ENCODE assay signal across 8 cellular contexts in genomic region chr14:61524936-61525292, GRCh38.
DNase-seq lines count a peak whose midpoint lies in the region; ATAC-seq, FAIRE-seq and TF ChIP-seq lines count a peak whose summit lies in the region.

No MANE protein-coding gene starts in this region.

- TF ChIP-seq EP300 in HepG2 (IDR thresholded peaks at IDR 0.05; ENCODE audit: low read depth in 2 of 2, low read length in 2 of 2) (no peak), HepG2 (CRISPR knock-in tag; IDR thresholded peaks at IDR 0.05; ENCODE audit: borderline replicate concordance) (no peak)

- H3K36me3 Mint-ChIP-seq in activated CD4-positive, alpha-beta T cell treated with anti-CD3 and anti-CD28 coated beads, Interleukin-2, amount 10 ng/mL, durations not matched to agents 24 days and 14 days (ENCODE audit: low read depth): peaks cover 56% of the 10 kb centered on the region
- peaks cover 55% of the 10 kb centered on the region for H3K36me3 Mint-ChIP-seq in activated T-helper 2 cell treated with anti-CD3 and anti-CD28 coated beads, Interferon-gamma antibody, Interleukin-2, Interleukin-4, amounts not matched to agents 10 μg/mL and 5 μg/mL and 100 μg/mL, durations not matched to agents 14 hours and 24 hours and 36 hours (ENCODE audit: low read depth)

- CTCF ChIA-PET in HepG2 (lab: Yijun Ruan, JAX; ENCODE audit: low intra/inter-chr PET ratio, low total read pairs): no interaction called here

- TF ChIP-seq RAD21 in HepG2 (CRISPR knock-in tag; IDR thresholded peaks at IDR 0.05): no peak

- no peaks in the 10 kb centered on the region for H3K27me3 Mint-ChIP-seq in activated CD4-positive, alpha-beta T cell treated with anti-CD3 and anti-CD28 coated beads, Interleukin-2, amount 10 ng/mL, durations not matched to agents 24 days and 14 days
- no peaks in the 10 kb centered on the region for H3K27me3 Mint-ChIP-seq in activated T-helper 2 cell treated with anti-CD3 and anti-CD28 coated beads, Interferon-gamma antibody, Interleukin-2, Interleukin-4, amounts not matched to agents 10 μg/mL and 5 μg/mL and 100 μg/mL, durations not matched to agents 14 hours and 24 hours and 36 hours (ENCODE audit: low read depth)

- no peak overlapping the region for H2AFZ ChIP-seq in HepG2 (ENCODE audit: low read length)

- H3K4me3 ChIP-seq in HepG2 (replicated peaks in 1 of 3; ENCODE audit: insufficient read depth in 1 of 3, low read depth in 2 of 3, low read length in 3 of 3) (no peak overlapping the region), thymus (ENCODE audit: low read length) (no peak overlapping the region)

- peak overlapping the region; percentile 30; the same call in 1 of the 2 replicates for H3K4me2 ChIP-seq in HepG2 (ENCODE audit: low read depth, low read length)

- POLR2A ChIA-PET in HepG2 (lab: Yijun Ruan, JAX): interaction anchor here (0.7 to 6.4 kb wide), 8 partner anchors 13 to 238 kb away, joined by 3 to 60 read pairs (median 5); no protein-coding TSS in a partner anchor

- TF ChIP-seq POLR2A in HepG2 (IDR thresholded peaks at IDR 0.05; ENCODE audit: insufficient read depth in 1 of 2, low read depth in 2 of 2, low read length in 2 of 2): no peak

- intact Hi-C loops in activated CD4-positive, alpha-beta T cell treated with anti-CD3 and anti-CD28 coated beads, Interleukin-2, amount 10 ng/mL, durations not matched to agents 24 days and 14 days (cut with micrococcal nuclease): loop anchor here (1.0 to 5.0 kb wide), 8 partner anchors 8 to 207 kb away; no protein-coding TSS in a partner anchor
- intact Hi-C loops in activated T-helper 2 cell treated with anti-CD3 and anti-CD28 coated beads, Interferon-gamma antibody, Interleukin-2, Interleukin-4, amounts not matched to agents 10 μg/mL and 5 μg/mL and 100 μg/mL, durations not matched to agents 14 hours and 24 hours and 36 hours (cut with micrococcal nuclease): loop anchor here (1.0 to 5.0 kb wide), 7 partner anchors 14 to 137 kb away; no protein-coding TSS in a partner anchor
- intact Hi-C loops in HepG2 (cut with micrococcal nuclease; ENCODE audit: unreplicated experiment): no loop called here

- no peaks in the 10 kb centered on the region for H3K79me2 ChIP-seq in HepG2 (ENCODE audit: insufficient read depth, low read length)

- peak; percentile 67 for DNase-seq in activated CD4-positive, alpha-beta T cell treated with anti-CD3 and anti-CD28 coated beads, Interleukin-2, amount 10 ng/mL, durations not matched to agents 24 days and 14 days
- DNase-seq in activated CD4-positive, alpha-beta T cell treated with anti-CD3 and anti-CD28 coated beads, Interleukin-2, amount 50 U/mL, for 4 hours: no peak
- DNase-seq in activated T-helper 2 cell treated with anti-CD3 and anti-CD28 coated beads, Interferon-gamma antibody, Interleukin-2, Interleukin-4, amounts not matched to agents 10 μg/mL and 5 μg/mL and 100 μg/mL, durations not matched to agents 14 hours and 24 hours and 36 hours (ENCODE audit: low spot score): no peak
- no peak for DNase-seq in HepG2 (ENCODE audit: low spot score)
- no peak for DNase-seq in KBM-7
- no peak for DNase-seq in stimulated activated CD4-positive, alpha-beta T cell treated with anti-CD3 and anti-CD28 coated beads, Interleukin-15, amount 100 ng/mL, for 24 hours

- peak overlapping the region; percentile 65 for H3K27ac Mint-ChIP-seq in activated CD4-positive, alpha-beta T cell treated with anti-CD3 and anti-CD28 coated beads, Interleukin-2, amount 10 ng/mL, durations not matched to agents 24 days and 14 days
- peak overlapping the region; percentile 74 for H3K27ac Mint-ChIP-seq in activated T-helper 2 cell treated with anti-CD3 and anti-CD28 coated beads, Interferon-gamma antibody, Interleukin-2, Interleukin-4, amounts not matched to agents 10 μg/mL and 5 μg/mL and 100 μg/mL, durations not matched to agents 14 hours and 24 hours and 36 hours

- no peak for TF ChIP-seq CTCF in HepG2 (CRISPR knock-in tag; IDR thresholded peaks at IDR 0.05)

- H3K9me3 Mint-ChIP-seq in activated CD4-positive, alpha-beta T cell treated with anti-CD3 and anti-CD28 coated beads, Interleukin-2, amount 10 ng/mL, durations not matched to agents 24 days and 14 days: peaks cover 14% of the 10 kb centered on the region
- peaks cover 6% of the 10 kb centered on the region for H3K9me3 Mint-ChIP-seq in activated T-helper 2 cell treated with anti-CD3 and anti-CD28 coated beads, Interferon-gamma antibody, Interleukin-2, Interleukin-4, amounts not matched to agents 10 μg/mL and 5 μg/mL and 100 μg/mL, durations not matched to agents 14 hours and 24 hours and 36 hours

- H3K4me3 Mint-ChIP-seq in activated CD4-positive, alpha-beta T cell treated with anti-CD3 and anti-CD28 coated beads, Interleukin-2, amount 10 ng/mL, durations not matched to agents 24 days and 14 days: peak overlapping the region; percentile 66
- H3K4me3 Mint-ChIP-seq in activated T-helper 2 cell treated with anti-CD3 and anti-CD28 coated beads, Interferon-gamma antibody, Interleukin-2, Interleukin-4, amounts not matched to agents 10 μg/mL and 5 μg/mL and 100 μg/mL, durations not matched to agents 14 hours and 24 hours and 36 hours (ENCODE audit: low read depth): no peak overlapping the region

- no TSS peak for BruUV-seq in HepG2 (replicated peaks; lab: Mats Ljungman, UMichigan)

- H3K4me1 ChIP-seq in HepG2 (ENCODE audit: insufficient read depth, low read length) (peaks cover 66% of the 10 kb centered on the region), thymus (ENCODE audit: control insufficient read depth, insufficient read depth, low read length) (no peaks in the 10 kb centered on the region)

- H3K36me3 ChIP-seq in HepG2 (replicated peaks in 1 of 2; ENCODE audit: control insufficient read depth in 1 of 2, insufficient read depth in 2 of 2, low read length in 2 of 2) (no peaks in the 10 kb centered on the region), thymus (ENCODE audit: control insufficient read depth, insufficient read depth) (peaks cover 3% of the 10 kb centered on the region)

- ATAC-seq in HepG2: no peak
- ATAC-seq in GM18511 (IDR thresholded peaks at IDR 0.05; ENCODE audit: unreplicated experiment): no peak

- no peak for FAIRE-seq in HepG2 (lab: Jason Lieb, UNC)

- H3K27me3 ChIP-seq in HepG2 (ENCODE audit: control insufficient read depth in 1 of 2, insufficient read depth in 2 of 2, low read length in 2 of 2) (no peaks in the 10 kb centered on the region), thymus (ENCODE audit: control insufficient read depth, insufficient read depth) (no peaks in the 10 kb centered on the region)

- 100% methylated on average over 1 of the region's 1 CpG for WGBS in HepG2 (ENCODE audit: low lambda C conversion rate)
- 98% methylated on average over 1 of the region's 1 CpG for WGBS in thymus

- no peaks in the 10 kb centered on the region for H4K20me1 ChIP-seq in HepG2 (ENCODE audit: insufficient read depth, low read length)

- in situ Hi-C loops in HepG2 (cut with HindIII; ENCODE audit: extremely low pct_ligation_motif_present, low pct_unique_long_range_greater_than_20kb) (no loop called here), KBM-7 (cut with MboI; ENCODE audit: low pct_unique_long_range_greater_than_20kb, low sequenced_read_pairs) (no loop called here)

- no peak overlapping the region for H3K9ac ChIP-seq in HepG2 (ENCODE audit: insufficient read depth, low read depth, low read length)

- peak overlapping the region; percentile 64 for H3K27ac ChIP-seq in HepG2 (ENCODE audit: extremely low read length, insufficient read depth, low read length)
- H3K27ac ChIP-seq in thymus (ENCODE audit: low read depth): peak overlapping the region; percentile 78

- H3K9me3 ChIP-seq in HepG2 (ENCODE audit: low read length) (no peaks in the 10 kb centered on the region), thymus (ENCODE audit: control insufficient read depth) (peaks cover 1% of the 10 kb centered on the region)

- peaks cover 72% of the 10 kb centered on the region for H3K4me1 Mint-ChIP-seq in activated CD4-positive, alpha-beta T cell treated with anti-CD3 and anti-CD28 coated beads, Interleukin-2, amount 10 ng/mL, durations not matched to agents 24 days and 14 days
- H3K4me1 Mint-ChIP-seq in activated T-helper 2 cell treated with anti-CD3 and anti-CD28 coated beads, Interferon-gamma antibody, Interleukin-2, Interleukin-4, amounts not matched to agents 10 μg/mL and 5 μg/mL and 100 μg/mL, durations not matched to agents 14 hours and 24 hours and 36 hours (ENCODE audit: low read depth): peaks cover 66% of the 10 kb centered on the region

TF ChIP-seq in HepG2, 621 proteins besides CTCF, POLR2A, EP300 and RAD21:
- no peak for TF ChIP-seq MBNL3 (CRISPR knock-in tag; conservative IDR thresholded peaks at IDR 0.05)
- no peak for TF ChIP-seq ARNT2 (CRISPR knock-in tag; IDR thresholded peaks at IDR 0.05; ENCODE audit: low read depth)
- 0 out of 2 replicates have a peak, but pooled peaks have one; percentile 9 for TF ChIP-seq TGIF2 (CRISPR knock-in tag; IDR thresholded peaks at IDR 0.05)
- TF ChIP-seq FOXJ3 (CRISPR knock-in tag; IDR thresholded peaks at IDR 0.05; ENCODE audit: borderline replicate concordance): 0 out of 2 replicates have a peak, but pooled peaks have one; percentile 5
- TF ChIP-seq KAT8 (CRISPR knock-in tag; IDR thresholded peaks at IDR 0.05): no peak
- 0 out of 2 replicates have a peak, but pooled peaks have one; percentile 3 for TF ChIP-seq ZNF644 (CRISPR knock-in tag; IDR thresholded peaks at IDR 0.05; ENCODE audit: low read depth)
- TF ChIP-seq NONO (IDR thresholded peaks at IDR 0.05): no peak
- TF ChIP-seq NONO (CRISPR knock-in tag; conservative IDR thresholded peaks at IDR 0.05): no peak
- TF ChIP-seq ZNF720 (CRISPR knock-in tag; IDR thresholded peaks at IDR 0.05): no peak
- TF ChIP-seq MED1 (CRISPR knock-in tag; IDR thresholded peaks at IDR 0.05): peak; percentile 0; the same call in 1 of the 2 replicates
- TF ChIP-seq ZBTB20 (CRISPR knock-in tag; IDR thresholded peaks at IDR 0.05; ENCODE audit: borderline replicate concordance, low read depth): no peak
- TF ChIP-seq, protein P1, sequence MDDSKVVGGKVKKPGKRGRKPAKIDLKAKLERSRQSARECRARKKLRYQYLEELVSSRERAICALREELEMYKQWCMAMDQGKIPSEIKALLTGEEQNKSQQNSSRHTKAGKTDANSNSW (CRISPR knock-in tag; IDR thresholded peaks at IDR 0.05; ENCODE audit: borderline replicate concordance): no peak
- no peak for TF ChIP-seq ZNF878 (CRISPR knock-in tag; IDR thresholded peaks at IDR 0.05)
